Comparison of ENCODE assay signal across 8 cellular contexts in genomic region chr7:151172273-151173141, GRCh38. TPM values are rescaled to one million over a fixed set of nuclear protein-coding genes. Genes with fewer than 3 reads are reported as not detected.
DNase-seq lines count a peak whose midpoint lies in the region; ATAC-seq, FAIRE-seq and TF ChIP-seq lines count a peak whose summit lies in the region.

No MANE protein-coding gene starts in this region.

- FAIRE-seq in pancreas (lab: Jason Lieb, UNC): peak; percentile 34

- DNase-seq in COLO668 (lab: John Stamatoyannopoulos, UW; ENCODE audit: unreplicated experiment) (peak; percentile 70), SHP77 (lab: John Stamatoyannopoulos, UW) (peak; percentile 37 to 43), foreskin keratinocyte (peak; percentile 13 to 19), pancreas (peak; percentile 51 to 95 (median 83)), tibial nerve (ENCODE audit: low spot score in 2 of 2) (peak; percentile 60 to 74)
- peak; percentile 72 for DNase-seq in activated T-helper 2 cell treated with anti-CD3 and anti-CD28 coated beads, Interferon-gamma antibody, Interleukin-2, Interleukin-4, amounts not matched to agents 10 μg/mL and 5 μg/mL and 100 μg/mL, durations not matched to agents 14 hours and 24 hours and 36 hours (ENCODE audit: low spot score)

- WGBS in pancreas, 2 donors: 16 to 19% methylated on average over 42 of the region's 42 CpGs
- WGBS in tibial nerve, 2 donors: 24 to 26% methylated on average over 40 to 41 of the region's 42 CpGs

- H3K27ac Mint-ChIP-seq in IgD-negative memory B cell: peak overlapping the region in 2 of 3 donors; percentile 28 to 94
- H3K27ac Mint-ChIP-seq in activated T-helper 2 cell treated with anti-CD3 and anti-CD28 coated beads, Interferon-gamma antibody, Interleukin-2, Interleukin-4, amounts not matched to agents 10 μg/mL and 5 μg/mL and 100 μg/mL, durations not matched to agents 14 hours and 24 hours and 36 hours: no peak overlapping the region

- ATAC-seq in GM19452 (IDR thresholded peaks at IDR 0.05; ENCODE audit: unreplicated experiment) (peak; percentile 61), foreskin keratinocyte (peak; percentile 63), pancreas (peak; percentile 79 to 96 (median 90))

- peak in 1 of 2 donors; percentile 29 for TF ChIP-seq EP300 in tibial nerve (IDR thresholded peaks at IDR 0.05)

- peak overlapping the region in 1 of 4 donors; percentile 56 for H3K4me3 Mint-ChIP-seq in IgD-negative memory B cell
- H3K4me3 Mint-ChIP-seq in activated T-helper 2 cell treated with anti-CD3 and anti-CD28 coated beads, Interferon-gamma antibody, Interleukin-2, Interleukin-4, amounts not matched to agents 10 μg/mL and 5 μg/mL and 100 μg/mL, durations not matched to agents 14 hours and 24 hours and 36 hours (ENCODE audit: low read depth): no peak overlapping the region

- H3K9me3 Mint-ChIP-seq in IgD-negative memory B cell: peaks cover 0 to 4% (median 0%) of the 10 kb centered on the region in 3 donors
- no peaks in the 10 kb centered on the region for H3K9me3 Mint-ChIP-seq in activated T-helper 2 cell treated with anti-CD3 and anti-CD28 coated beads, Interferon-gamma antibody, Interleukin-2, Interleukin-4, amounts not matched to agents 10 μg/mL and 5 μg/mL and 100 μg/mL, durations not matched to agents 14 hours and 24 hours and 36 hours

- H3K4me1 Mint-ChIP-seq in IgD-negative memory B cell: peaks cover 2 to 7% (median 6%) of the 10 kb centered on the region in 3 donors
- peaks cover 9% of the 10 kb centered on the region for H3K4me1 Mint-ChIP-seq in activated T-helper 2 cell treated with anti-CD3 and anti-CD28 coated beads, Interferon-gamma antibody, Interleukin-2, Interleukin-4, amounts not matched to agents 10 μg/mL and 5 μg/mL and 100 μg/mL, durations not matched to agents 14 hours and 24 hours and 36 hours (ENCODE audit: low read depth)

- H3K36me3 Mint-ChIP-seq in IgD-negative memory B cell: peaks cover 3% of the 10 kb centered on the region
- H3K36me3 Mint-ChIP-seq in activated T-helper 2 cell treated with anti-CD3 and anti-CD28 coated beads, Interferon-gamma antibody, Interleukin-2, Interleukin-4, amounts not matched to agents 10 μg/mL and 5 μg/mL and 100 μg/mL, durations not matched to agents 14 hours and 24 hours and 36 hours (ENCODE audit: low read depth): no peaks in the 10 kb centered on the region

- H3K27me3 ChIP-seq in foreskin keratinocyte (peaks cover 83% of the 10 kb centered on the region), pancreas (peaks cover 0 to 9% (median 3%) of the 10 kb centered on the region in 4 donors), tibial nerve (peaks cover 0 to 79% of the 10 kb centered on the region in 2 donors)

- H3K4me3 ChIP-seq in pancreas: no peak overlapping the region
- H3K4me3 ChIP-seq in tibial nerve: no peak overlapping the region

- intact Hi-C loops in activated T-helper 2 cell treated with anti-CD3 and anti-CD28 coated beads, Interferon-gamma antibody, Interleukin-2, Interleukin-4, amounts not matched to agents 10 μg/mL and 5 μg/mL and 100 μg/mL, durations not matched to agents 14 hours and 24 hours and 36 hours (cut with micrococcal nuclease): loop anchor here (1.0 kb wide), 1 partner anchor 48 kb away; no protein-coding TSS in a partner anchor
- intact Hi-C loops in pancreas (cut with DNase I): loop anchor here in 1 of 3 donors (5.0 kb wide), 1 partner anchor 50 kb away; no protein-coding TSS in a partner anchor

- H3K27ac ChIP-seq in foreskin keratinocyte: no peak overlapping the region
- H3K27ac ChIP-seq in pancreas: no peak overlapping the region
- no peak overlapping the region for H3K27ac ChIP-seq in tibial nerve

- H3K36me3 ChIP-seq in pancreas (no peaks in the 10 kb centered on the region), tibial nerve (no peaks in the 10 kb centered on the region)

- H3K9me3 ChIP-seq in pancreas (no peaks in the 10 kb centered on the region), tibial nerve (no peaks in the 10 kb centered on the region)

- peaks cover 26% of the 10 kb centered on the region for H3K27me3 Mint-ChIP-seq in IgD-negative memory B cell
- H3K27me3 Mint-ChIP-seq in activated T-helper 2 cell treated with anti-CD3 and anti-CD28 coated beads, Interferon-gamma antibody, Interleukin-2, Interleukin-4, amounts not matched to agents 10 μg/mL and 5 μg/mL and 100 μg/mL, durations not matched to agents 14 hours and 24 hours and 36 hours (ENCODE audit: low read depth): peaks cover 47% of the 10 kb centered on the region

- peak; percentile 100 for TF ChIP-seq CTCF in foreskin keratinocyte (conservative IDR thresholded peaks at IDR 0.05)
- TF ChIP-seq CTCF in pancreas (IDR thresholded peaks at IDR 0.05): peak; percentile 100
- TF ChIP-seq CTCF in tibial nerve (IDR thresholded peaks at IDR 0.05): peak; percentile 99 to 100 (median 100)

- no peak for TF ChIP-seq POLR2A in tibial nerve (IDR thresholded peaks at IDR 0.05)

- H3K4me1 ChIP-seq in foreskin keratinocyte (no peaks in the 10 kb centered on the region), pancreas (no peaks in the 10 kb centered on the region), tibial nerve (peaks cover 0 to 14% (median 3%) of the 10 kb centered on the region in 4 donors)

RNA-seq across cellular contexts. Expression of gene GBX1, which starts 5.0 kb away (rescaled TPM):
- not detected for polyA plus RNA-seq in IgD-negative memory B cell
- total RNA-seq in activated T-helper 2 cell treated with anti-CD3 and anti-CD28 coated beads, Interferon-gamma antibody, Interleukin-2, Interleukin-4, amounts not matched to agents 10 μg/mL and 5 μg/mL and 100 μg/mL, durations not matched to agents 14 hours and 24 hours and 36 hours: not detected in 2 replicates
- total RNA-seq in foreskin keratinocyte: not detected in 2 replicates
- not detected in 2 replicates for polyA plus RNA-seq in foreskin keratinocyte
- not detected for total RNA-seq in pancreas
- not detected for polyA plus RNA-seq in pancreas
- total RNA-seq in tibial nerve: not detected

RNA-seq across cellular contexts. Expression of gene ASB10, which starts 14.5 kb away (rescaled TPM):
- polyA plus RNA-seq in IgD-negative memory B cell: not detected
- total RNA-seq in activated T-helper 2 cell treated with anti-CD3 and anti-CD28 coated beads, Interferon-gamma antibody, Interleukin-2, Interleukin-4, amounts not matched to agents 10 μg/mL and 5 μg/mL and 100 μg/mL, durations not matched to agents 14 hours and 24 hours and 36 hours: not detected in 2 replicates
- not detected in 2 replicates for total RNA-seq in foreskin keratinocyte
- not detected in 2 replicates for polyA plus RNA-seq in foreskin keratinocyte
- not detected for total RNA-seq in pancreas
- polyA plus RNA-seq in pancreas: not detected
- total RNA-seq in tibial nerve: not detected

RNA-seq across cellular contexts. Expression of gene H2BK1, which starts 37.8 kb away (rescaled TPM):
- not detected for polyA plus RNA-seq in IgD-negative memory B cell
- not detected in 2 replicates for total RNA-seq in activated T-helper 2 cell treated with anti-CD3 and anti-CD28 coated beads, Interferon-gamma antibody, Interleukin-2, Interleukin-4, amounts not matched to agents 10 μg/mL and 5 μg/mL and 100 μg/mL, durations not matched to agents 14 hours and 24 hours and 36 hours
- not detected in 2 replicates for total RNA-seq in foreskin keratinocyte
- not detected in 2 replicates for polyA plus RNA-seq in foreskin keratinocyte
- not detected for total RNA-seq in pancreas
- polyA plus RNA-seq in pancreas: not detected
- not detected for total RNA-seq in tibial nerve

RNA-seq across cellular contexts. Expression of gene ABCF2, which starts 54.5 kb away (rescaled TPM):
- polyA plus RNA-seq in IgD-negative memory B cell (34.2 TPM), foreskin keratinocyte (41.6 and 49.3 TPM in 2 replicates), pancreas (10 to 100 TPM in 1 of 2 donors, 1 to 10 TPM in 1; 9.7 to 10.9 TPM)
- 63.4 and 69.2 TPM in 2 replicates for total RNA-seq in activated T-helper 2 cell treated with anti-CD3 and anti-CD28 coated beads, Interferon-gamma antibody, Interleukin-2, Interleukin-4, amounts not matched to agents 10 μg/mL and 5 μg/mL and 100 μg/mL, durations not matched to agents 14 hours and 24 hours and 36 hours
- total RNA-seq in foreskin keratinocyte (64.5 and 71.5 TPM in 2 replicates), pancreas (10 to 100 TPM in 4 of 6 donors, 1 to 10 TPM in 2; 7.1 to 13.6 (median 11.9) TPM), tibial nerve (10 to 100 TPM; 34.3 to 72.9 (median 34.9) TPM)

RNA-seq across cellular contexts. Expression of gene CHPF2, which starts 59.8 kb away (rescaled TPM):
- 25.4 TPM for polyA plus RNA-seq in IgD-negative memory B cell
- total RNA-seq in activated T-helper 2 cell treated with anti-CD3 and anti-CD28 coated beads, Interferon-gamma antibody, Interleukin-2, Interleukin-4, amounts not matched to agents 10 μg/mL and 5 μg/mL and 100 μg/mL, durations not matched to agents 14 hours and 24 hours and 36 hours: 43.8 and 46.0 TPM in 2 replicates
- total RNA-seq in foreskin keratinocyte: 36.8 and 46.0 TPM in 2 replicates
- 27.1 and 33.2 TPM in 2 replicates for polyA plus RNA-seq in foreskin keratinocyte
- 10 to 100 TPM; 12.8 to 27.9 (median 18.9) TPM for total RNA-seq in pancreas
- polyA plus RNA-seq in pancreas: 10 to 100 TPM; 35.3 to 38.6 TPM
- 10 to 100 TPM; 34.5 to 58.5 (median 40.2) TPM for total RNA-seq in tibial nerve

Comparison
In these comparisons a context has a peak if more than half of its experiments do, and no peak if none do; other contexts are left out.
1. DNase-seq: peak in every context shown above with its lines; median percentile 83 in pancreas; 72 in activated T-helper 2 cell treated with anti-CD3 and anti-CD28 coated beads, Interferon-gamma antibody, Interleukin-2, Interleukin-4, amounts not matched to agents 10 μg/mL and 5 μg/mL and 100 μg/mL, durations not matched to agents 14 hours and 24 hours and 36 hours; 70 in COLO668; 67 in tibial nerve; 40 in SHP77; 16 in foreskin keratinocyte.